ENCODE assay signal across 17 cellular contexts in genomic region chr5:43570487-43571158, GRCh38.
"Had no signal": no experiment of that assay in that cellular context is flagged by ENCODE, and none has a peak within 500 bp of the region (broad histone marks: within the 10 kb centered on the region; RNA-seq: fewer than 3 reads in every experiment).

No MANE protein-coding gene starts in this region.

- H3K4me3 ChIP-seq: skin epidermis, thyroid gland had no signal

- H3K4me3 Mint-ChIP-seq: activated B cell treated with CpG ODN at 0.5 μM for 24 hours; activated CD4-positive, alpha-beta T cell treated with anti-CD3 and anti-CD28 coated beads, Interleukin-2, amount 10 ng/mL, durations not matched to agents 7 days and 5 days; activated naive CD8-positive, alpha-beta T cell treated with anti-CD3 and anti-CD28 coated beads, Interleukin-2, amount 50 U/mL, for 24 hours; central memory CD8-positive, alpha-beta T cell; natural killer cell; T-helper 1 cell treated with Interleukin-12 subunit alpha and Interleukin-12 subunit beta and Interleukin-4 antibody, amounts not matched to agents 30 μg/mL and 1 μg/mL, for 36 hours had no signal

- DNase-seq: activated B cell treated with CpG ODN at 0.5 μM for 24 hours; activated CD4-positive, alpha-beta T cell treated with anti-CD3 and anti-CD28 coated beads, Interleukin-2, amount 10 ng/mL, durations not matched to agents 7 days and 5 days; activated CD8-positive, alpha-beta memory T cell treated with anti-CD3 and anti-CD28 coated beads for 24 hours; activated naive CD4-positive, alpha-beta T cell treated with Interleukin-2 at 50 U/mL for 16 hours; activated naive CD8-positive, alpha-beta T cell treated with anti-CD3 and anti-CD28 coated beads, Interleukin-2, amount 50 U/mL, for 24 hours; dermis blood vessel endothelial cell; foreskin fibroblast; head of caudate nucleus; natural killer cell; occipital lobe; SHP77; stimulated activated CD4-positive, alpha-beta T cell treated with anti-CD3 and anti-CD28 coated beads, Interleukin-4, amount 100 ng/mL, for 4 hours; stomach; thyroid gland had no signal

- H3K27ac Mint-ChIP-seq: activated B cell treated with CpG ODN at 0.5 μM for 24 hours; activated CD4-positive, alpha-beta T cell treated with anti-CD3 and anti-CD28 coated beads, Interleukin-2, amount 10 ng/mL, durations not matched to agents 7 days and 5 days; activated naive CD8-positive, alpha-beta T cell treated with anti-CD3 and anti-CD28 coated beads, Interleukin-2, amount 50 U/mL, for 24 hours; natural killer cell; T-helper 1 cell treated with Interleukin-12 subunit alpha and Interleukin-12 subunit beta and Interleukin-4 antibody, amounts not matched to agents 30 μg/mL and 1 μg/mL, for 36 hours had no signal

- H3K9me3 Mint-ChIP-seq: activated B cell treated with CpG ODN at 0.5 μM for 24 hours; central memory CD8-positive, alpha-beta T cell; natural killer cell; T-helper 1 cell treated with Interleukin-12 subunit alpha and Interleukin-12 subunit beta and Interleukin-4 antibody, amounts not matched to agents 30 μg/mL and 1 μg/mL, for 36 hours had no signal

- H3K9me3 ChIP-seq: stomach, thyroid gland had no signal

- H3K27me3 ChIP-seq: stomach, thyroid gland had no signal

- H3K4me1 Mint-ChIP-seq: activated B cell treated with CpG ODN at 0.5 μM for 24 hours; activated CD4-positive, alpha-beta T cell treated with anti-CD3 and anti-CD28 coated beads, Interleukin-2, amount 10 ng/mL, durations not matched to agents 7 days and 5 days; central memory CD8-positive, alpha-beta T cell; natural killer cell had no signal

- H3K27me3 Mint-ChIP-seq: activated B cell treated with CpG ODN at 0.5 μM for 24 hours; activated CD4-positive, alpha-beta T cell treated with anti-CD3 and anti-CD28 coated beads, Interleukin-2, amount 10 ng/mL, durations not matched to agents 7 days and 5 days; activated naive CD8-positive, alpha-beta T cell treated with anti-CD3 and anti-CD28 coated beads, Interleukin-2, amount 50 U/mL, for 24 hours had no signal

- ATAC-seq: activated naive CD8-positive, alpha-beta T cell treated with anti-CD3 and anti-CD28 coated beads, Interleukin-2, amount 50 U/mL, for 24 hours; natural killer cell had no signal

- H3K36me3 ChIP-seq: thyroid gland had no signal
